10 cellular contexts compared by ENCODE assay signal in the genomic region with DNA sequence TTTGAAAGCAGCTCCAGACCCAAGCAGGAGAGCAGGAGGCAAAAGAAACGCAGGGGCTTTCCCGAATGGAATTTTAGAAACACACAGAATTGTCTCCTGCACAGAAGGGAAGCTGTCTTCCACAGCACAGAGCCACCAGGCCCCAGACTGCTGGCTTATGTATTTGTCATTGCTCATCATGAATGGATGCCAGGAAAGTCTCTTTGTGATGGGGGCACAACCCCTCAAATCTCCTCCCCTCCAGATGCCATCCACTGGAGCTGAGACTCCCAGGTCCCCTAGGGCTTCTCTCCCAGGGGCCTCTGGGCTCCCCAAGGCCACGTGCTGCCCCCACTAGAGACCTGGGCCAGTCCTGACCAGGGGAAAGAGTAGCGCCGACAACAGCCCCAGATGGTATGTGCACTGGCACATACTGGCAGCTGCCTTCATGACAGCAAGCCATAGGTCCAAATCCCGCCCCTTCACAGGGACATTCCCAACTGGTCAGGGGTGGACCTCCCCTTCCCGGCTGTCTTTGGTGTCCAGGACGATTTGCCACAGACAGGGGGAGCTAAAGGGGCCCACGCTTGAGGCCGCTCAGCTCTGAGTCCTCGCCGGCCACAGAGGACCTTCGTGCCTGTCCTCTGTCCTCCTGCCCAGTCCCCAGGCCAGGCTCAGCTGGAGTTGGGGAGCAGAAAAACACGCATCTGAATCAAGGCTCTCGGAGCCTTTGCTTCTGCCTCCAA.
A peak's percentile ranks its signal among the peaks of the same experiment; 100 is the strongest.
DNase-seq lines count a peak whose midpoint lies in the region; ATAC-seq and TF ChIP-seq lines count a peak whose summit lies in the region.
"Had no signal": no experiment of that assay in that cellular context is flagged by ENCODE, and none has a peak within 500 bp of the region (broad histone marks: within the 10 kb centered on the region; RNA-seq: fewer than 3 reads in every experiment).

No MANE protein-coding gene starts in this region.

- TF ChIP-seq CTCF in AG10803 (conservative IDR thresholded peaks at IDR 0.05; ENCODE audit: low read length) (peak; percentile 30), fibroblast of villous mesenchyme (IDR thresholded peaks at IDR 0.05; ENCODE audit: insufficient read depth, low read depth, low read length) (peak; percentile 32), neural crest cell (conservative IDR thresholded peaks at IDR 0.05) (peak; percentile 46)

- DNase-seq in AG10803 (ENCODE audit: low read depth), result peak; percentile 17
- peak; percentile 36 for DNase-seq in NCI-H460 (ENCODE audit: extremely low read depth, low read depth)
- DNase-seq in fibroblast of villous mesenchyme (ENCODE audit: low read depth), result no peak
- peak; percentile 48 for DNase-seq in neural crest cell (ENCODE audit: low read depth, low spot score)
- DNase-seq in activated T-cell treated with anti-CD3 and anti-CD28 coated beads, Interleukin-2, amount 50 U/mL, for 24 hours, result no peak
- DNase-seq in COLO668 (lab: John Stamatoyannopoulos, UW; ENCODE audit: unreplicated experiment), result no peak
- no peak for DNase-seq in NCI-H2081 (lab: John Stamatoyannopoulos, UW)

- no peak overlapping the region for H3K4me3 ChIP-seq in AG10803 (ENCODE audit: low read length)
- H3K4me3 ChIP-seq in fibroblast of villous mesenchyme (ENCODE audit: low read depth, low read length), result no peak overlapping the region

- no peaks in the 10 kb centered on the region for H3K36me3 Mint-ChIP-seq in neural crest cell (ENCODE audit: low read depth)
- no peaks in the 10 kb centered on the region for H3K36me3 Mint-ChIP-seq in activated T-cell treated with anti-CD3 and anti-CD28 coated beads, Interleukin-2, amount 50 U/mL, for 24 hours (ENCODE audit: low read depth)
- H3K36me3 Mint-ChIP-seq: stimulated activated effector memory CD8-positive, alpha-beta T cell treated with anti-CD3 and anti-CD28 coated beads, Interleukin-12 subunit alpha, Interleukin-12 subunit beta, amount 100 ng/mL, for 72 hours had no signal

- H3K4me3 Mint-ChIP-seq in neural crest cell, result peak overlapping the region; percentile 47
- H3K4me3 Mint-ChIP-seq in activated T-cell treated with anti-CD3 and anti-CD28 coated beads, Interleukin-2, amount 50 U/mL, for 24 hours, result no peak overlapping the region

- peaks cover 3% of the 10 kb centered on the region for H3K27me3 Mint-ChIP-seq in neural crest cell (ENCODE audit: low read depth)
- H3K27me3 Mint-ChIP-seq in activated T-cell treated with anti-CD3 and anti-CD28 coated beads, Interleukin-2, amount 50 U/mL, for 24 hours, result peaks cover 10% of the 10 kb centered on the region

- no peak overlapping the region for H3K27ac Mint-ChIP-seq in neural crest cell (ENCODE audit: unreplicated experiment)
- H3K27ac Mint-ChIP-seq in activated T-cell treated with anti-CD3 and anti-CD28 coated beads, Interleukin-2, amount 50 U/mL, for 24 hours, result no peak overlapping the region
- H3K27ac Mint-ChIP-seq: stimulated activated effector memory CD8-positive, alpha-beta T cell treated with anti-CD3 and anti-CD28 coated beads, Interleukin-12 subunit alpha, Interleukin-12 subunit beta, amount 100 ng/mL, for 72 hours had no signal

- H3K4me1 Mint-ChIP-seq in neural crest cell, result peaks cover 31% of the 10 kb centered on the region
- peaks cover 18% of the 10 kb centered on the region for H3K4me1 Mint-ChIP-seq in activated T-cell treated with anti-CD3 and anti-CD28 coated beads, Interleukin-2, amount 50 U/mL, for 24 hours (ENCODE audit: low read depth)

- no peak for ATAC-seq in HG03196 (IDR thresholded peaks at IDR 0.05; ENCODE audit: unreplicated experiment)
- ATAC-seq: esophagus mucosa; stimulated activated effector memory CD8-positive, alpha-beta T cell treated with anti-CD3 and anti-CD28 coated beads, Interleukin-12 subunit alpha, Interleukin-12 subunit beta, amount 100 ng/mL, for 72 hours had no signal

- H3K9me3 Mint-ChIP-seq in neural crest cell, result no peaks in the 10 kb centered on the region
- no peaks in the 10 kb centered on the region for H3K9me3 Mint-ChIP-seq in activated T-cell treated with anti-CD3 and anti-CD28 coated beads, Interleukin-2, amount 50 U/mL, for 24 hours
- H3K9me3 Mint-ChIP-seq: stimulated activated effector memory CD8-positive, alpha-beta T cell treated with anti-CD3 and anti-CD28 coated beads, Interleukin-12 subunit alpha, Interleukin-12 subunit beta, amount 100 ng/mL, for 72 hours had no signal

Comparison
In these comparisons a context has a peak if more than half of its experiments do, and no peak if none do; other contexts are left out.
1. DNase-seq: peak in AG10803 (single experiment), NCI-H460 (single experiment) and neural crest cell (single experiment); none in fibroblast of villous mesenchyme (single experiment), activated T-cell treated with anti-CD3 and anti-CD28 coated beads, Interleukin-2, amount 50 U/mL, for 24 hours (single experiment), COLO668 (single experiment) and NCI-H2081 (0 of 2).
2. Peak in every context shown above with its lines, with median percentiles within 50 percentile points of each other: CTCF ChIP-seq.